ENCODE assay signal across 12 cellular contexts in the genomic region with DNA sequence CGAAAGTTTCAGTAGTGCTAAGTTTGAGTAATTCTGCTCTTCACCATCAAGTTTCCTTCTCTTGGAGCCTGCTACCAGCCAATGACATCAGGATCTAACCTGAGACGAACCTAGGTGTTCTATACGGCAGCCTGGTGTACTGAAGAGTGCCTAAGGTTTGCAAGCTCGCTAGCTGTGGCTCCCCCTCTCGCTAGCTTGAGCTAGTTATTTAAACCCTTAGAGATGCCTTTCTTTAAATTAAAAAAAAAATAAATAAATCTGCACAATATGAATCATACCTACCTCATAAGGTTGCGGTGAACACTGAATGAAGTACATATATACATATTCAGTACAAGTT. TPM values are rescaled to one million over a fixed set of nuclear protein-coding genes. Genes with fewer than 3 reads are reported as not detected.
DNase-seq lines count a peak whose midpoint lies in the region; ATAC-seq and TF ChIP-seq lines count a peak whose summit lies in the region.
"Had no signal": no experiment of that assay in that cellular context is flagged by ENCODE, and none has a peak within 500 bp of the region (broad histone marks: within the 10 kb centered on the region; RNA-seq: fewer than 3 reads in every experiment).

No MANE protein-coding gene starts in this region.

- H3K9me3 Mint-ChIP-seq in naive thymus-derived CD4-positive, alpha-beta T cell = peaks cover 0 to 5% (median 0%) of the 10 kb centered on the region in 11 donors
- H3K9me3 Mint-ChIP-seq: stimulated activated naive CD8-positive, alpha-beta T cell treated with anti-CD3 and anti-CD28 coated beads, Interleukin-15, Interleukin-2, amounts not matched to agents 100 ng/mL and 50 ng/mL, for 24 hours had no signal

- intact Hi-C loops in prostate gland (cut with DNase I) = loop anchor here (5.0 to 10.0 kb wide), 3 partner anchors 50 to 132 kb away; no protein-coding TSS in a partner anchor
- intact Hi-C loops in naive thymus-derived CD4-positive, alpha-beta T cell (cut with micrococcal nuclease) = no loop called here

- H3K4me3 ChIP-seq in BJ (ENCODE audit: low read depth, low read length) = peak overlapping the region; percentile 57
- H3K4me3 ChIP-seq in prostate gland = peak overlapping the region; percentile 27 to 36
- no peak overlapping the region for H3K4me3 ChIP-seq in naive thymus-derived CD4-positive, alpha-beta T cell (ENCODE audit: low read length)

- no peaks in the 10 kb centered on the region for H3K9me3 ChIP-seq in prostate gland
- no peaks in the 10 kb centered on the region for H3K9me3 ChIP-seq in naive thymus-derived CD4-positive, alpha-beta T cell (ENCODE audit: control insufficient read depth in 2 of 3, low read length in 3 of 3)

- ATAC-seq in SK-N-SH treated with all-trans-retinoic acid at 6 μM for 48 hours (peak; percentile 51), foreskin keratinocyte (peak; percentile 76)
- no peak for ATAC-seq in naive thymus-derived CD4-positive, alpha-beta T cell

- H3K36me3 Mint-ChIP-seq in naive thymus-derived CD4-positive, alpha-beta T cell = peaks cover 0 to 5% (median 0%) of the 10 kb centered on the region in 5 donors
- H3K36me3 Mint-ChIP-seq: memory B cell had no signal

- H3K27me3 ChIP-seq in BJ (ENCODE audit: control insufficient read depth, insufficient read depth, low read length) (no peaks in the 10 kb centered on the region), foreskin keratinocyte (no peaks in the 10 kb centered on the region), prostate gland (replicated peaks; ENCODE audit: insufficient read depth) (no peaks in the 10 kb centered on the region)
- peaks cover 0 to 7% of the 10 kb centered on the region in 2 donors for H3K27me3 ChIP-seq in naive thymus-derived CD4-positive, alpha-beta T cell (ENCODE audit: control insufficient read depth in 2 of 2, insufficient read depth in 2 of 2, low read length in 2 of 2)

- H3K27ac Mint-ChIP-seq in naive thymus-derived CD4-positive, alpha-beta T cell = no peak overlapping the region
- H3K27ac Mint-ChIP-seq: memory B cell; stimulated activated naive CD8-positive, alpha-beta T cell treated with anti-CD3 and anti-CD28 coated beads, Interleukin-15, Interleukin-2, amounts not matched to agents 100 ng/mL and 50 ng/mL, for 24 hours had no signal

- H3K27me3 Mint-ChIP-seq in naive thymus-derived CD4-positive, alpha-beta T cell = peaks cover 67 to 83% (median 78%) of the 10 kb centered on the region in 5 donors

- CTCF ChIA-PET in BJ (lab: Yijun Ruan, JAX) = interaction anchor here (0.6 to 2.5 kb wide), 8 partner anchors 51 to 878 kb away, joined by 3 to 11 read pairs (median 3); no protein-coding TSS in a partner anchor
- CTCF ChIA-PET in naive thymus-derived CD4-positive, alpha-beta T cell (lab: Charles Lee) = interaction anchor here (0.6 kb wide), 1 partner anchor 11 kb away, joined by 4 read pairs; no protein-coding TSS in a partner anchor

- H3K36me3 ChIP-seq in BJ (ENCODE audit: control insufficient read depth, insufficient read depth, low read length) = no peaks in the 10 kb centered on the region
- H3K36me3 ChIP-seq in prostate gland = no peaks in the 10 kb centered on the region
- no peaks in the 10 kb centered on the region for H3K36me3 ChIP-seq in naive thymus-derived CD4-positive, alpha-beta T cell (ENCODE audit: control insufficient read depth in 2 of 3, insufficient read depth in 3 of 3, low read length in 3 of 3)

- TF ChIP-seq CTCF in BJ (IDR thresholded peaks at IDR 0.05; ENCODE audit: insufficient read depth, low read depth, low read length) = peak; percentile 26; the same call in 1 of the 2 replicates
- TF ChIP-seq CTCF in foreskin keratinocyte (conservative IDR thresholded peaks at IDR 0.05) = peak; percentile 77
- TF ChIP-seq CTCF in prostate gland (IDR thresholded peaks at IDR 0.05) = no peak

- H3K4me1 Mint-ChIP-seq in naive thymus-derived CD4-positive, alpha-beta T cell = peaks cover 13 to 22% (median 17%) of the 10 kb centered on the region in 7 donors

- H3K4me1 ChIP-seq in foreskin keratinocyte (peaks cover 27% of the 10 kb centered on the region), prostate gland (replicated peaks) (no peaks in the 10 kb centered on the region)
- no peaks in the 10 kb centered on the region for H3K4me1 ChIP-seq in naive thymus-derived CD4-positive, alpha-beta T cell (ENCODE audit: control insufficient read depth in 2 of 2, insufficient read depth in 2 of 2, low read length in 2 of 2)

- POLR2A ChIA-PET in BJ (lab: Charles Lee) = interaction anchor here (0.6 to 1.6 kb wide), 7 partner anchors 11 to 613 kb away, joined by 3 to 10 read pairs (median 4); no protein-coding TSS in a partner anchor
- POLR2A ChIA-PET in naive thymus-derived CD4-positive, alpha-beta T cell (lab: Charles Lee) = no interaction called here

- 24% methylated on average over 6 of the region's 6 CpGs for WGBS in prostate gland

- DNase-seq in BJ (ENCODE audit: low read depth) = no peak
- DNase-seq in foreskin keratinocyte = no peak
- no peak for DNase-seq in prostate gland (ENCODE audit: low spot score)
- no peak for DNase-seq in T-helper 9 cell
- no peak for DNase-seq in NCI-H2196 (lab: John Stamatoyannopoulos, UW; ENCODE audit: unreplicated experiment)
- DNase-seq in NCI-H748 treated with DMSO at 0.1 percent for 48 hours (lab: John Stamatoyannopoulos, UW) = no peak
- DNase-seq in naive thymus-derived CD4-positive, alpha-beta T cell = no peak
- DNase-seq: DMS79 treated with DMSO at 0.1 percent for 48 hours, RPMI8226 had no signal

- no peak for TF ChIP-seq POLR2A in prostate gland (IDR thresholded peaks at IDR 0.05)

- H3K4me3 Mint-ChIP-seq in naive thymus-derived CD4-positive, alpha-beta T cell = peak overlapping the region in 4 of 10 donors; percentile 42 to 60 (median 50)

- no peak overlapping the region for H3K27ac ChIP-seq in foreskin keratinocyte
- H3K27ac ChIP-seq in prostate gland = peak overlapping the region; percentile 49 to 69
- H3K27ac ChIP-seq in naive thymus-derived CD4-positive, alpha-beta T cell (ENCODE audit: low read depth, low read length) = no peak overlapping the region

TF ChIP-seq in SK-N-SH treated with all-trans-retinoic acid at 6 μM for 48 hours, 23 proteins besides CTCF, POLR2A, EP300 and RAD21:
- TF ChIP-seq ISL1 (CRISPR knock-in tag; IDR thresholded peaks at IDR 0.05) = no peak
- no peak for TF ChIP-seq RARB (CRISPR knock-in tag; IDR thresholded peaks at IDR 0.05)
- TF ChIP-seq ZFP3 (CRISPR knock-in tag; IDR thresholded peaks at IDR 0.05) = no peak
- no peak for TF ChIP-seq ARNTL (CRISPR knock-in tag; IDR thresholded peaks at IDR 0.05; ENCODE audit: borderline replicate concordance, low read depth)
- TF ChIP-seq, protein P1, sequence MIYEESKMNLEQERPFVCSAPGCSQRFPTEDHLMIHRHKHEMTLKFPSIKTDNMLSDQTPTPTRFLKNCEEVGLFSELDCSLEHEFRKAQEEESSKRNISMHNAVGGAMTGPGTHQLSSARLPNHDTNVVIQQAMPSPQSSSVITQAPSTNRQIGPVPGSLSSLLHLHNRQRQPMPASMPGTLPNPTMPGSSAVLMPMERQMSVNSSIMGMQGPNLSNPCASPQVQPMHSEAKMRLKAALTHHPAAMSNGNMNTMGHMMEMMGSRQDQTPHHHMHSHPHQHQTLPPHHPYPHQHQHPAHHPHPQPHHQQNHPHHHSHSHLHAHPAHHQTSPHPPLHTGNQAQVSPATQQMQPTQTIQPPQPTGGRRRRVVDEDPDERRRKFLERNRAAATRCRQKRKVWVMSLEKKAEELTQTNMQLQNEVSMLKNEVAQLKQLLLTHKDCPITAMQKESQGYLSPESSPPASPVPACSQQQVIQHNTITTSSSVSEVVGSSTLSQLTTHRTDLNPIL (CRISPR knock-in tag; IDR thresholded peaks at IDR 0.05; ENCODE audit: low read depth) = no peak
- TF ChIP-seq PPARA (CRISPR knock-in tag; IDR thresholded peaks at IDR 0.05; ENCODE audit: borderline replicate concordance) = no peak
- no peak for TF ChIP-seq CSDC2 (CRISPR knock-in tag; IDR thresholded peaks at IDR 0.05)
- no peak for TF ChIP-seq GLIS3 (CRISPR knock-in tag; IDR thresholded peaks at IDR 0.05)
- TF ChIP-seq, protein P2, sequence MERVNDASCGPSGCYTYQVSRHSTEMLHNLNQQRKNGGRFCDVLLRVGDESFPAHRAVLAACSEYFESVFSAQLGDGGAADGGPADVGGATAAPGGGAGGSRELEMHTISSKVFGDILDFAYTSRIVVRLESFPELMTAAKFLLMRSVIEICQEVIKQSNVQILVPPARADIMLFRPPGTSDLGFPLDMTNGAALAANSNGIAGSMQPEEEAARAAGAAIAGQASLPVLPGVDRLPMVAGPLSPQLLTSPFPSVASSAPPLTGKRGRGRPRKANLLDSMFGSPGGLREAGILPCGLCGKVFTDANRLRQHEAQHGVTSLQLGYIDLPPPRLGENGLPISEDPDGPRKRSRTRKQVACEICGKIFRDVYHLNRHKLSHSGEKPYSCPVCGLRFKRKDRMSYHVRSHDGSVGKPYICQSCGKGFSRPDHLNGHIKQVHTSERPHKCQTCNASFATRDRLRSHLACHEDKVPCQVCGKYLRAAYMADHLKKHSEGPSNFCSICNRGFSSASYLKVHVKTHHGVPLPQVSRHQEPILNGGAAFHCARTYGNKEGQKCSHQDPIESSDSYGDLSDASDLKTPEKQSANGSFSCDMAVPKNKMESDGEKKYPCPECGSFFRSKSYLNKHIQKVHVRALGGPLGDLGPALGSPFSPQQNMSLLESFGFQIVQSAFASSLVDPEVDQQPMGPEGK (CRISPR knock-in tag; IDR thresholded peaks at IDR 0.05; ENCODE audit: borderline replicate concordance) = no peak
- no peak for TF ChIP-seq BACH2 (CRISPR knock-in tag; IDR thresholded peaks at IDR 0.05; ENCODE audit: borderline replicate concordance)
- TF ChIP-seq, protein P3, sequence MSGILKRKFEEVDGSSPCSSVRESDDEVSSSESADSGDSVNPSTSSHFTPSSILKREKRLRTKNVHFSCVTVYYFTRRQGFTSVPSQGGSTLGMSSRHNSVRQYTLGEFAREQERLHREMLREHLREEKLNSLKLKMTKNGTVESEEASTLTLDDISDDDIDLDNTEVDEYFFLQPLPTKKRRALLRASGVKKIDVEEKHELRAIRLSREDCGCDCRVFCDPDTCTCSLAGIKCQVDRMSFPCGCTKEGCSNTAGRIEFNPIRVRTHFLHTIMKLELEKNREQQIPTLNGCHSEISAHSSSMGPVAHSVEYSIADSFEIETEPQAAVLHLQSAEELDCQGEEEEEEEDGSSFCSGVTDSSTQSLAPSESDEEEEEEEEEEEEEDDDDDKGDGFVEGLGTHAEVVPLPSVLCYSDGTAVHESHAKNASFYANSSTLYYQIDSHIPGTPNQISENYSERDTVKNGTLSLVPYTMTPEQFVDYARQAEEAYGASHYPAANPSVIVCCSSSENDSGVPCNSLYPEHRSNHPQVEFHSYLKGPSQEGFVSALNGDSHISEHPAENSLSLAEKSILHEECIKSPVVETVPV (CRISPR knock-in tag; IDR thresholded peaks at IDR 0.05) = no peak

RNA-seq across cellular contexts. Expression of a gene that starts 1.4 kb away (rescaled TPM):
- 186 and 213 TPM in 2 replicates for polyA plus RNA-seq in BJ (2011; rRNA removed)
- 140 and 208 TPM in 2 replicates for polyA minus RNA-seq in BJ (2011; rRNA and poly(A)+ RNA removed)
- total RNA-seq in foreskin keratinocyte = 33.9 and 211 TPM in 2 replicates
- polyA plus RNA-seq in foreskin keratinocyte = 8.2 and 63.6 TPM in 2 replicates
- total RNA-seq in prostate gland = 1 to 10 TPM; 8.0 to 8.1 TPM
- under 1 TPM in 4 of 5 experiments, not detected in 1; 0.13 to 0.24 (median 0.14) TPM for total RNA-seq in naive thymus-derived CD4-positive, alpha-beta T cell
- not detected for polyA plus RNA-seq in naive thymus-derived CD4-positive, alpha-beta T cell

Comparison
In these comparisons a context has a peak if more than half of its experiments do, and no peak if none do; other contexts are left out.
1. CTCF ChIP-seq: peak in BJ (single experiment) and foreskin keratinocyte (single experiment); none in prostate gland (0 of 4).
2. H3K27ac ChIP-seq: peak in prostate gland (2 of 2); none in foreskin keratinocyte (single experiment) and naive thymus-derived CD4-positive, alpha-beta T cell (single experiment).